ENCODE assay signal across 9 cellular contexts in the genomic region with DNA sequence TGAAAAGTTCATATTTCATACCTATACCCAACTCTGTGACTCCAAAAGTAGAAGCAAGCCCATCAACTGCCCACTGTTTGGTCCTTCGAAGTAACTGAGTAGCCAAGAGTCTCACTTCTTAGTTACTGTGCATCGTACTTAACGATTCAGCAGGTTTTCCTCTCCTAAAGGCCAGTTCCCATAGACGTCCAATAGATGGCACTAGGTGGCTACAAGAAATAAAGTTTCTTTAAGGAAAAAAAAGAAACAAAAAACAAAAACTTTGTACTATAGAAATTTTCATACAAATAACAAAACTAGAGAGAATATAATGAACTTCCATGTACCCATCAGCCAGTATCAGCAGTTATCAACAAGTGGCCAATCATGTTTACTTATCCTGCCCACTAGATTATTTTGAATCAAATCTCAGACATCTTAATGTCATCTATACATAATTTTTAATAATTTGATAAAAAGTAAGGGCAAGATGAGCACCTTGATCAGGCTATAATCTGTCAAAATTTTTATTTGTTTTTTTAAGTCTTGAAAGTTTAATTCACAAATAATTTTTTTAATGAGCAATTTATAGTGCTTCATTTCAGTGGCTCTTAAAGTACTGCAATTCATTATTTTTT.
DNase-seq lines count a peak whose midpoint lies in the region; ATAC-seq, FAIRE-seq and TF ChIP-seq lines count a peak whose summit lies in the region.
"Had no signal": no experiment of that assay in that cellular context is flagged by ENCODE, and none has a peak within 500 bp of the region (broad histone marks: within the 10 kb centered on the region; RNA-seq: fewer than 3 reads in every experiment).

No MANE protein-coding gene starts in this region.

- peaks cover under 1% of the 10 kb centered on the region; the same call in 1 of the 2 replicates for H3K27me3 ChIP-seq in BE2C
- H3K27me3 ChIP-seq in psoas muscle (ENCODE audit: insufficient read depth in 3 of 3, low read length in 2 of 3), result no peaks in the 10 kb centered on the region

- peak; percentile 43 for FAIRE-seq in GM12891 (lab: Jason Lieb, UNC)

- H3K27me3 Mint-ChIP-seq in effector memory CD8-positive, alpha-beta T cell, result peaks cover 8 to 13% of the 10 kb centered on the region in 2 donors

- peak in 1 of 4 donors; percentile 61 for ATAC-seq in psoas muscle
- no peak for ATAC-seq in effector memory CD8-positive, alpha-beta T cell (replicated peaks)

- no peak overlapping the region for H3K4me3 Mint-ChIP-seq in effector memory CD8-positive, alpha-beta T cell
- H3K4me3 Mint-ChIP-seq: IgD-negative memory B cell had no signal

- H3K36me3 ChIP-seq in BE2C, result no peaks in the 10 kb centered on the region
- H3K36me3 ChIP-seq in psoas muscle (ENCODE audit: insufficient read depth in 1 of 2, low read depth in 1 of 2), result no peaks in the 10 kb centered on the region

- DNase-seq in BE2C (peak; percentile 24), GM12891 (ENCODE audit: insufficient read length, low spot score) (peak; percentile 10), SKM-1 treated with dmso at 0.1 percent for 144 hours (lab: John Stamatoyannopoulos, UW; ENCODE audit: unreplicated experiment) (peak; percentile 58), foreskin melanocyte (peak; percentile 54), psoas muscle (no peak), T-helper 9 cell (no peak)
- no peak for DNase-seq in effector memory CD8-positive, alpha-beta T cell

- 5 to 15% (median 9%) methylated on average over 4 of the region's 4 CpGs for WGBS in psoas muscle, 3 donors

- TF ChIP-seq CTCF in BE2C (IDR thresholded peaks at IDR 0.05; ENCODE audit: low read depth, low read length) (peak; percentile 85), LNCAP (IDR thresholded peaks at IDR 0.05) (peak; percentile 82), psoas muscle (IDR thresholded peaks at IDR 0.05) (peak; percentile 57)

- H3K27ac Mint-ChIP-seq in effector memory CD8-positive, alpha-beta T cell, result no peak overlapping the region
- H3K27ac Mint-ChIP-seq: IgD-negative memory B cell had no signal

- H3K9me3 ChIP-seq in BE2C, result no peaks in the 10 kb centered on the region
- no peaks in the 10 kb centered on the region for H3K9me3 ChIP-seq in psoas muscle

- no peaks in the 10 kb centered on the region for H3K36me3 Mint-ChIP-seq in effector memory CD8-positive, alpha-beta T cell (ENCODE audit: insufficient read depth)
- H3K36me3 Mint-ChIP-seq: IgD-negative memory B cell had no signal

- no peak for TF ChIP-seq POLR2A in GM12891 (IDR thresholded peaks at IDR 0.05; ENCODE audit: low read depth, low read length)

- H3K9me3 Mint-ChIP-seq in effector memory CD8-positive, alpha-beta T cell, result no peaks in the 10 kb centered on the region
- H3K9me3 Mint-ChIP-seq: IgD-negative memory B cell had no signal

- H3K4me1 ChIP-seq in BE2C, result no peaks in the 10 kb centered on the region
- no peaks in the 10 kb centered on the region for H3K4me1 ChIP-seq in psoas muscle

- H3K4me3 ChIP-seq in BE2C (ENCODE audit: low read depth, low read length) (no peak overlapping the region), psoas muscle (no peak overlapping the region)

- H3K27ac ChIP-seq in psoas muscle, result no peak overlapping the region

- H3K4me1 Mint-ChIP-seq in effector memory CD8-positive, alpha-beta T cell (ENCODE audit: low read depth in 2 of 2), result no peaks in the 10 kb centered on the region

- intact Hi-C loops in psoas muscle (cut with DNase I), result loop anchor here in 1 of 2 donors (5.0 kb wide), 1 partner anchor 89 kb away; no protein-coding TSS in a partner anchor

TF ChIP-seq in GM12891, 5 proteins besides CTCF, POLR2A, EP300 and RAD21:
- no peak for TF ChIP-seq TAF1 (IDR thresholded peaks at IDR 0.05; ENCODE audit: low read depth, low read length)
- TF ChIP-seq PAX5 (IDR thresholded peaks at IDR 0.05; ENCODE audit: insufficient read depth, low read length, severe bottlenecking), result no peak
- TF ChIP-seq SPI1 (IDR thresholded peaks at IDR 0.05; ENCODE audit: low read depth, low read length), result no peak
- TF ChIP-seq POU2F2 (IDR thresholded peaks at IDR 0.05; ENCODE audit: low read depth, low read length), result no peak
- no peak for TF ChIP-seq POLR2AphosphoS5 (IDR thresholded peaks at IDR 0.05; ENCODE audit: low read depth, low read length)

Comparison
In these comparisons a context has a peak if more than half of its experiments do, and no peak if none do; other contexts are left out.
1. DNase-seq: peak in BE2C (single experiment), GM12891 (single experiment), SKM-1 treated with dmso at 0.1 percent for 144 hours (single experiment) and foreskin melanocyte (single experiment); none in psoas muscle (0 of 2), T-helper 9 cell (single experiment) and effector memory CD8-positive, alpha-beta T cell (0 of 3).
2. Peak in every context shown above with its lines, with median percentiles within 50 percentile points of each other: CTCF ChIP-seq.